Comparison of ENCODE assay signal across 1 cellular context in genomic region chr2:110263462-110263861, GRCh38. TPM values are rescaled to one million over a fixed set of nuclear protein-coding genes. Genes with fewer than 3 reads are reported as not detected.
"Had no signal": no experiment of that assay in that cellular context is flagged by ENCODE, and none has a peak within 500 bp of the region (broad histone marks: within the 10 kb centered on the region; RNA-seq: fewer than 3 reads in every experiment).

No MANE protein-coding gene starts in this region.

RNA-seq across cellular contexts. Expression of gene NPHP1, which starts 58.6 kb away (rescaled TPM):
- total RNA-seq: T-helper 2 cell treated with Interferon-gamma antibody and Interleukin-4, amounts not matched to agents 100 ng/mL and 5 ng/mL, for 36 hours had no signal
